In the genomic region with DNA sequence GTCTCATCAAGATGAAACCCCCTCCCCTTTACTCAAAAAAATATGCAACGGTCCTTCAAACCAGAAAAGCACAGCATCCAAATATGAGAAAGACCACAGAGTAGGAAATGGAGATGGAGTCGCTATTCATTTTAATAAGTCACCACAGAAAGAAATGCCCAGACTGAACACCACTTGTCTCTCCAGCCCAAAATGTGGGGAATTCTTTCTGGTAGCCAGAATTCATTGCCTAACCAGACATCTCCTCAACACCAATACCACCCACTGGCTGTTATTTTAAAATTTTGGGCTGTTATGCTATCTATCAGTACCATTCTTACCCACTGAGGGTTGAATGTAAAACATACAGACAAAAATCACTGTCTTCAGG, we compare ENCODE assay signal across 11 cellular contexts.
DNase-seq lines count a peak whose midpoint lies in the region; ATAC-seq and TF ChIP-seq lines count a peak whose summit lies in the region.
"Had no signal": no experiment of that assay in that cellular context is flagged by ENCODE, and none has a peak within 500 bp of the region (broad histone marks: within the 10 kb centered on the region; RNA-seq: fewer than 3 reads in every experiment).

No MANE protein-coding gene starts in this region.

- peaks cover 69% of the 10 kb centered on the region for H3K4me1 Mint-ChIP-seq in dendritic cell treated with granulocyte-macrophage colony-stimulating factor and Interleukin-4, amounts not matched to agents 40 ng/mL and 50 ng/mL, for 4 days (ENCODE audit: low read depth)
- H3K4me1 Mint-ChIP-seq in WTC11 = peaks cover 17% of the 10 kb centered on the region

- H3K27ac Mint-ChIP-seq in dendritic cell treated with granulocyte-macrophage colony-stimulating factor and Interleukin-4, amounts not matched to agents 40 ng/mL and 50 ng/mL, for 4 days = peak overlapping the region; percentile 78
- no peak overlapping the region for H3K27ac Mint-ChIP-seq in WTC11
- H3K27ac Mint-ChIP-seq: activated T-helper 2 cell treated with anti-CD3 and anti-CD28 coated beads, Interferon-gamma antibody, Interleukin-2, Interleukin-4, amounts not matched to agents 10 μg/mL and 5 μg/mL and 100 μg/mL, durations not matched to agents 14 hours and 24 hours and 36 hours had no signal

- ATAC-seq in GM21825 (IDR thresholded peaks at IDR 0.05; ENCODE audit: unreplicated experiment) = no peak
- ATAC-seq in HG03097 (IDR thresholded peaks at IDR 0.05; ENCODE audit: low FRiP score, unreplicated experiment) = no peak
- no peak for ATAC-seq in WTC11
- no peak for ATAC-seq in GM21381 (IDR thresholded peaks at IDR 0.05; ENCODE audit: unreplicated experiment)

- peak overlapping the region; percentile 31; the same call in 1 of the 2 replicates for H3K4me2 ChIP-seq in OCI-LY3 (ENCODE audit: low read length)
- no peak overlapping the region for H3K4me2 ChIP-seq in parathyroid adenoma (ENCODE audit: low read length)

- H3K9me3 ChIP-seq in OCI-LY3 (ENCODE audit: insufficient read depth, low read length) = no peaks in the 10 kb centered on the region
- H3K9me3 ChIP-seq in parathyroid adenoma (ENCODE audit: control insufficient read depth, low read length) = no peaks in the 10 kb centered on the region
- H3K9me3 ChIP-seq: thoracic aorta had no signal

- no peaks in the 10 kb centered on the region for H4K20me1 ChIP-seq in OCI-LY3 (ENCODE audit: insufficient read depth, low read length)

- H3K27me3 ChIP-seq in ACC112 (ENCODE audit: insufficient read depth, low read length) (no peaks in the 10 kb centered on the region), OCI-LY3 (ENCODE audit: low read depth, low read length) (no peaks in the 10 kb centered on the region), parathyroid adenoma (ENCODE audit: control insufficient read depth, insufficient read depth, low read length) (no peaks in the 10 kb centered on the region)

- no peaks in the 10 kb centered on the region for H3K79me2 ChIP-seq in ACC112 (ENCODE audit: control insufficient read depth, insufficient read depth, low read length, unreplicated experiment)
- H3K79me2 ChIP-seq in OCI-LY3 (ENCODE audit: low read length) = no peaks in the 10 kb centered on the region
- no peaks in the 10 kb centered on the region for H3K79me2 ChIP-seq in parathyroid adenoma

- H3K36me3 ChIP-seq in ACC112 (ENCODE audit: insufficient read depth, low read length) = no peaks in the 10 kb centered on the region
- H3K36me3 ChIP-seq in OCI-LY3 (replicated peaks; ENCODE audit: low read depth, low read length) = no peaks in the 10 kb centered on the region
- H3K36me3 ChIP-seq in parathyroid adenoma (ENCODE audit: control insufficient read depth, insufficient read depth, low read length) = no peaks in the 10 kb centered on the region
- H3K36me3 ChIP-seq: thoracic aorta had no signal

- H3K9me3 Mint-ChIP-seq in dendritic cell treated with granulocyte-macrophage colony-stimulating factor and Interleukin-4, amounts not matched to agents 40 ng/mL and 50 ng/mL, for 4 days = no peaks in the 10 kb centered on the region
- no peaks in the 10 kb centered on the region for H3K9me3 Mint-ChIP-seq in WTC11
- H3K9me3 Mint-ChIP-seq: activated T-helper 2 cell treated with anti-CD3 and anti-CD28 coated beads, Interferon-gamma antibody, Interleukin-2, Interleukin-4, amounts not matched to agents 10 μg/mL and 5 μg/mL and 100 μg/mL, durations not matched to agents 14 hours and 24 hours and 36 hours; naive B cell had no signal

- H3K27me3 Mint-ChIP-seq in dendritic cell treated with granulocyte-macrophage colony-stimulating factor and Interleukin-4, amounts not matched to agents 40 ng/mL and 50 ng/mL, for 4 days = no peaks in the 10 kb centered on the region
- no peaks in the 10 kb centered on the region for H3K27me3 Mint-ChIP-seq in WTC11 (ENCODE audit: low read depth)
- H3K27me3 Mint-ChIP-seq: naive B cell had no signal

- intact Hi-C loops in dendritic cell treated with granulocyte-macrophage colony-stimulating factor and Interleukin-4, amounts not matched to agents 40 ng/mL and 50 ng/mL, for 4 days (cut with micrococcal nuclease) = loop anchor here (10.0 kb wide), 1 partner anchor 250 kb away; no protein-coding TSS in a partner anchor

- peaks cover 27% of the 10 kb centered on the region for H3K4me1 ChIP-seq in ACC112 (ENCODE audit: control insufficient read depth, insufficient read depth, low read length, unreplicated experiment)
- peaks cover 84% of the 10 kb centered on the region for H3K4me1 ChIP-seq in OCI-LY3 (ENCODE audit: low read length)
- no peaks in the 10 kb centered on the region for H3K4me1 ChIP-seq in parathyroid adenoma

- peak overlapping the region; percentile 34; the same call in 1 of the 2 replicates for H3K9ac ChIP-seq in OCI-LY3 (ENCODE audit: low read length)
- H3K9ac ChIP-seq in parathyroid adenoma = no peak overlapping the region

- TF ChIP-seq CTCF in OCI-LY3 (IDR thresholded peaks at IDR 0.05; ENCODE audit: low read depth, low read length) (no peak), parathyroid adenoma (IDR thresholded peaks at IDR 0.05) (no peak), WTC11 (IDR thresholded peaks at IDR 0.05) (no peak)

- POLR2A ChIA-PET in WTC11 (lab: Charles Lee) = interaction anchor here (0.7 kb wide), 1 partner anchor 687 kb away, joined by 3 read pairs; no protein-coding TSS in a partner anchor

- CTCF ChIA-PET in WTC11 (lab: Charles Lee) = interaction anchor here (0.5 to 2.6 kb wide), 39 partner anchors 9 to 675 kb away, joined by 3 to 48 read pairs (median 4); partner anchors contain the start of genes GNG10 and UGCG

- no peak for DNase-seq in WTC11 (ENCODE audit: low spot score)

- H3K4me3 Mint-ChIP-seq in dendritic cell treated with granulocyte-macrophage colony-stimulating factor and Interleukin-4, amounts not matched to agents 40 ng/mL and 50 ng/mL, for 4 days = no peak overlapping the region
- H3K4me3 Mint-ChIP-seq in WTC11 = no peak overlapping the region

- H2AFZ ChIP-seq in ACC112 (ENCODE audit: low read length, unreplicated experiment) (peak overlapping the region; percentile 10), OCI-LY3 (ENCODE audit: low read depth, low read length) (no peak overlapping the region), parathyroid adenoma (no peak overlapping the region)

- peaks cover 46% of the 10 kb centered on the region for H3K36me3 Mint-ChIP-seq in dendritic cell treated with granulocyte-macrophage colony-stimulating factor and Interleukin-4, amounts not matched to agents 40 ng/mL and 50 ng/mL, for 4 days (ENCODE audit: low read depth)
- H3K36me3 Mint-ChIP-seq in WTC11 = no peaks in the 10 kb centered on the region
- H3K36me3 Mint-ChIP-seq: naive B cell had no signal

- H3K4me3 ChIP-seq in ACC112 (ENCODE audit: low read depth, low read length) = no peak overlapping the region
- no peak overlapping the region for H3K4me3 ChIP-seq in OCI-LY3 (ENCODE audit: low read length)
- H3K4me3 ChIP-seq in parathyroid adenoma (ENCODE audit: low read depth, low read length) = no peak overlapping the region
- H3K4me3 ChIP-seq: thoracic aorta had no signal

- H3K27ac ChIP-seq in ACC112 (ENCODE audit: low read depth, low read length) (peak overlapping the region; percentile 98), OCI-LY3 (ENCODE audit: low read length) (peak overlapping the region; percentile 80), parathyroid adenoma (peak overlapping the region; percentile 77)

TF ChIP-seq in WTC11, 78 proteins besides CTCF, POLR2A, EP300 and RAD21:
- TF ChIP-seq NR2C2 (CRISPR knock-in tag; IDR thresholded peaks at IDR 0.05) = no peak
- TF ChIP-seq FOXP1 (CRISPR knock-in tag; IDR thresholded peaks at IDR 0.05; ENCODE audit: borderline replicate concordance) = no peak
- no peak for TF ChIP-seq ZNF423 (CRISPR knock-in tag; IDR thresholded peaks at IDR 0.05)
- no peak for TF ChIP-seq TP53 (CRISPR knock-in tag; IDR thresholded peaks at IDR 0.05)
- no peak for TF ChIP-seq RORB (CRISPR knock-in tag; IDR thresholded peaks at IDR 0.05)
- no peak for TF ChIP-seq GRHL2 (CRISPR knock-in tag; IDR thresholded peaks at IDR 0.05; ENCODE audit: insufficient replicate concordance, severe bottlenecking)
- TF ChIP-seq ZBTB43 (CRISPR knock-in tag; IDR thresholded peaks at IDR 0.05) = no peak
- TF ChIP-seq CDX4 (CRISPR knock-in tag; IDR thresholded peaks at IDR 0.05; ENCODE audit: borderline replicate concordance) = no peak
- TF ChIP-seq FOXJ3 (CRISPR knock-in tag; IDR thresholded peaks at IDR 0.05; ENCODE audit: borderline replicate concordance) = no peak
- no peak for TF ChIP-seq FOXK1 (CRISPR knock-in tag; IDR thresholded peaks at IDR 0.05)
- TF ChIP-seq, protein P1, sequence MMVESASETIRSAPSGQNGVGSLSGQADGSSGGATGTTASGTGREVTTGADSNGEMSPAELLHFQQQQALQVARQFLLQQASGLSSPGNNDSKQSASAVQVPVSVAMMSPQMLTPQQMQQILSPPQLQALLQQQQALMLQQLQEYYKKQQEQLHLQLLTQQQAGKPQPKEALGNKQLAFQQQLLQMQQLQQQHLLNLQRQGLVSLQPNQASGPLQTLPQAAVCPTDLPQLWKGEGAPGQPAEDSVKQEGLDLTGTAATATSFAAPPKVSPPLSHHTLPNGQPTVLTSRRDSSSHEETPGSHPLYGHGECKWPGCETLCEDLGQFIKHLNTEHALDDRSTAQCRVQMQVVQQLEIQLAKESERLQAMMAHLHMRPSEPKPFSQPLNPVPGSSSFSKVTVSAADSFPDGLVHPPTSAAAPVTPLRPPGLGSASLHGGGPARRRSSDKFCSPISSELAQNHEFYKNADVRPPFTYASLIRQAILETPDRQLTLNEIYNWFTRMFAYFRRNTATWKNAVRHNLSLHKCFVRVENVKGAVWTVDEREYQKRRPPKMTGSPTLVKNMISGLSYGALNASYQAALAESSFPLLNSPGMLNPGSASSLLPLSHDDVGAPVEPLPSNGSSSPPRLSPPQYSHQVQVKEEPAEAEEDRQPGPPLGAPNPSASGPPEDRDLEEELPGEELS (CRISPR knock-in tag; IDR thresholded peaks at IDR 0.05) = no peak
